21 cellular contexts compared by ENCODE assay signal in genomic region chr5:162163663-162164062, GRCh38.
DNase-seq lines count a peak whose midpoint lies in the region; ATAC-seq, FAIRE-seq and TF ChIP-seq lines count a peak whose summit lies in the region.
"Had no signal": no experiment of that assay in that cellular context is flagged by ENCODE, and none has a peak within 500 bp of the region (broad histone marks: within the 10 kb centered on the region; RNA-seq: fewer than 3 reads in every experiment).

No MANE protein-coding gene starts in this region.

- H3K79me2 ChIP-seq in GM23338 (replicated peaks; ENCODE audit: insufficient read depth) (no peaks in the 10 kb centered on the region), H1 (ENCODE audit: control insufficient read depth in 1 of 2, insufficient read depth in 2 of 2, low read length in 2 of 2) (no peaks in the 10 kb centered on the region), neural progenitor cell (ENCODE audit: low read depth) (no peaks in the 10 kb centered on the region)

- H4K91ac ChIP-seq in H1 (replicated peaks; ENCODE audit: insufficient read length, low read length): no peak overlapping the region

- H2BK12ac ChIP-seq in H1 (ENCODE audit: low read depth, low read length): no peak overlapping the region

- H2BK5ac ChIP-seq in H1 (ENCODE audit: low read depth, low read length): no peak overlapping the region

- H2AFZ ChIP-seq in GM23338 (peak overlapping the region; percentile 88), H1 (ENCODE audit: low read length) (peak overlapping the region; percentile 95), neural progenitor cell (replicated peaks) (peak overlapping the region; percentile 42)

- H3K4me1 Mint-ChIP-seq in GM23338 (peaks cover 9% of the 10 kb centered on the region), neural progenitor cell (no peaks in the 10 kb centered on the region)

- no peak overlapping the region for H3K27ac ChIP-seq in GM23338 (ENCODE audit: low read depth)
- H3K27ac ChIP-seq in H1 (ENCODE audit: low read depth, low read length): no peak overlapping the region
- H3K27ac ChIP-seq in neural progenitor cell: no peak overlapping the region
- H3K27ac ChIP-seq: BLaER1 had no signal

- CTCF ChIA-PET in H1 (lab: Charles Lee; ENCODE audit: partially characterized antibody): no interaction called here

- H3K27me3 Mint-ChIP-seq in GM23338 (ENCODE audit: insufficient read depth, low read depth, poor library complexity) (peaks cover 4% of the 10 kb centered on the region), neural progenitor cell (ENCODE audit: insufficient read depth, low read depth) (no peaks in the 10 kb centered on the region)
- H3K27me3 Mint-ChIP-seq: CD4-positive, alpha-beta T cell had no signal

- no peak overlapping the region for H2BK15ac ChIP-seq in H1 (ENCODE audit: low read length)

- no peaks in the 10 kb centered on the region; the same call in 1 of the 2 replicates for H3K9me2 ChIP-seq in GM23338 (ENCODE audit: insufficient read depth)

- no peak for FAIRE-seq in H1 (lab: Jason Lieb, UNC)
- FAIRE-seq: A204.1, D721Med, G401.6, GM12891 had no signal

- 81% methylated on average over 6 of the region's 6 CpGs; no CpG with 5 or more reads in 1 of the 2 experiments for WGBS in H1 (ENCODE audit: extremely low coverage in 1 of 2, insufficient coverage in 1 of 2, insufficient read length in 1 of 2, insufficient replicate concordance in 2 of 2, low coverage in 1 of 2, low lambda C conversion rate in 2 of 2, missing lambda C conversion rate in 1 of 2), 2 experiments

- no peak for TF ChIP-seq CTCF in GM23338 (conservative IDR thresholded peaks at IDR 0.05; ENCODE audit: low read depth in 2 of 2)
- no peak for TF ChIP-seq CTCF in H1 (IDR thresholded peaks at IDR 0.05; ENCODE audit: control extremely low read depth in 1 of 3, insufficient read depth in 1 of 3, low read depth in 1 of 3, low read length in 3 of 3)
- no peak for TF ChIP-seq CTCF in neural progenitor cell (IDR thresholded peaks at IDR 0.05)
- no peak for TF ChIP-seq CTCF in GM20000 (IDR thresholded peaks at IDR 0.05; ENCODE audit: extremely low read depth, missing control alignments)

- H3K27me3 ChIP-seq in GM23338 (ENCODE audit: insufficient read depth) (no peaks in the 10 kb centered on the region), H1 (replicated peaks in 1 of 4; ENCODE audit: control insufficient read depth in 3 of 4, extremely low read depth in 1 of 4, insufficient read depth in 3 of 4, low read length in 3 of 4) (no peaks in the 10 kb centered on the region), neural progenitor cell (no peaks in the 10 kb centered on the region)
- H3K27me3 ChIP-seq: BE2C, BLaER1 had no signal

- no peak overlapping the region for H3K14ac ChIP-seq in H1 (ENCODE audit: insufficient read length)

- H3K18ac ChIP-seq in H1 (ENCODE audit: extremely low read depth, low read length): no peak overlapping the region

- no peak overlapping the region for H4K8ac ChIP-seq in H1 (ENCODE audit: extremely low read depth, insufficient read depth, low read length)

- H3K36me3 ChIP-seq in GM23338 (ENCODE audit: insufficient read depth): 0 out of 2 replicates have a peak, but pooled peaks cover 5% of the 10 kb centered on the region
- H3K36me3 ChIP-seq in H1 (ENCODE audit: control insufficient read depth in 2 of 4, insufficient read depth in 4 of 4, low read length in 3 of 4): no peaks in the 10 kb centered on the region
- H3K36me3 ChIP-seq in neural progenitor cell: no peaks in the 10 kb centered on the region
- H3K36me3 ChIP-seq: BE2C, BLaER1 had no signal

- no peak overlapping the region for H3K27ac Mint-ChIP-seq in GM23338
- H3K27ac Mint-ChIP-seq in neural progenitor cell: no peak overlapping the region
- H3K27ac Mint-ChIP-seq: CD4-positive, alpha-beta T cell; CD8-positive, alpha-beta T cell had no signal

- H4K20me1 ChIP-seq in GM23338 (replicated peaks; ENCODE audit: insufficient read depth) (no peaks in the 10 kb centered on the region), H1 (replicated peaks in 1 of 2; ENCODE audit: control insufficient read depth in 1 of 2, insufficient read depth in 2 of 2, low read length in 2 of 2) (no peaks in the 10 kb centered on the region), neural progenitor cell (ENCODE audit: low read depth) (no peaks in the 10 kb centered on the region)
- H4K20me1 ChIP-seq: BLaER1 had no signal

- no peaks in the 10 kb centered on the region for H3K23me2 ChIP-seq in H1 (ENCODE audit: low read depth, low read length)

- H3K9ac ChIP-seq in H1 (replicated peaks in 1 of 4; ENCODE audit: extremely low read depth in 1 of 4, low read depth in 3 of 4, low read length in 3 of 4) (no peak overlapping the region), neural progenitor cell (no peak overlapping the region)
- H3K9ac ChIP-seq: BLaER1 had no signal

- H3K36me3 Mint-ChIP-seq in GM23338 (ENCODE audit: low read depth): peaks cover 12% of the 10 kb centered on the region
- H3K36me3 Mint-ChIP-seq in neural progenitor cell: no peaks in the 10 kb centered on the region
- H3K36me3 Mint-ChIP-seq: CD8-positive, alpha-beta T cell had no signal

- no peak overlapping the region for H3K56ac ChIP-seq in H1 (replicated peaks; ENCODE audit: insufficient read length, low read depth, low read length)

- H3K4me1 ChIP-seq in GM23338 (ENCODE audit: insufficient read depth) (no peaks in the 10 kb centered on the region), H1 (replicated peaks in 1 of 4; ENCODE audit: control insufficient read depth in 3 of 4, insufficient read depth in 4 of 4, low read length in 3 of 4) (no peaks in the 10 kb centered on the region), neural progenitor cell (no peaks in the 10 kb centered on the region)
- H3K4me1 ChIP-seq: BE2C, Caco-2 had no signal

- no peak overlapping the region for H2AK5ac ChIP-seq in H1 (ENCODE audit: low read depth, low read length)

- POLR2A ChIA-PET in H1 (lab: Charles Lee; ENCODE audit: partially characterized antibody): interaction anchor here (0.6 kb wide), 1 partner anchor 95 kb away, joined by 3 read pairs; no protein-coding TSS in a partner anchor

- H4K5ac ChIP-seq in H1 (ENCODE audit: insufficient read length, low read depth, low read length): no peak overlapping the region

- peaks cover 16% of the 10 kb centered on the region for H3K9me3 Mint-ChIP-seq in GM23338
- peaks cover 12% of the 10 kb centered on the region for H3K9me3 Mint-ChIP-seq in neural progenitor cell

- H3K23ac ChIP-seq in H1 (ENCODE audit: insufficient read length): no peak overlapping the region

- H3K79me1 ChIP-seq in H1 (ENCODE audit: low read depth, low read length): no peaks in the 10 kb centered on the region

- H3K4me3 ChIP-seq in GM23338 (no peak overlapping the region), H1 (ENCODE audit: extremely low read depth in 1 of 4, insufficient read depth in 2 of 4, low read depth in 3 of 4, low read length in 4 of 4) (no peak overlapping the region), neural progenitor cell (no peak overlapping the region)
- H3K4me3 ChIP-seq: BLaER1 had no signal

- TF ChIP-seq RAD21 in H1 (IDR thresholded peaks at IDR 0.05 in 1 of 2, conservative IDR thresholded peaks at IDR 0.05 in 1 of 2; ENCODE audit: low read depth in 2 of 2, low read length in 2 of 2): no peak

- ATAC-seq in GM23338: no peak; the same call in 2 of the 3 replicates
- ATAC-seq in HG03039 (IDR thresholded peaks at IDR 0.05; ENCODE audit: unreplicated experiment): no peak
- ATAC-seq: CD8-positive, alpha-beta T cell had no signal

- no peak overlapping the region for H2BK20ac ChIP-seq in H1 (ENCODE audit: low read length)

- DNase-seq in GM23338 (ENCODE audit: low spot score): peak; percentile 5
- no peak for DNase-seq in H1 (ENCODE audit: low read depth in 1 of 2, low spot score in 2 of 2)
- no peak for DNase-seq in neural progenitor cell (ENCODE audit: low spot score)
- DNase-seq in activated CD4-positive, alpha-beta T cell treated with anti-CD3 and anti-CD28 coated beads, Interleukin-2, amount 50 U/mL, for 4 hours: no peak
- no peak for DNase-seq in GM20000 (ENCODE audit: low spot score)
- DNase-seq: 8988T; ACHN; BE2C; C1 segment of cervical spinal cord; Caco-2; Calu3; CD4-positive, alpha-beta T cell; CD8-positive, alpha-beta T cell; DMS79 treated with DMSO at 0.1 percent for 48 hours; GF-D8 had no signal

- no peak for TF ChIP-seq POLR2A in H1 (IDR thresholded peaks at IDR 0.05; ENCODE audit: control extremely low read depth in 1 of 2, low read depth in 2 of 2, low read length in 2 of 2)

- H3K4ac ChIP-seq in H1 (replicated peaks; ENCODE audit: insufficient read length, low read depth, low read length): no peak overlapping the region

- H3K9me3 ChIP-seq in H1 (ENCODE audit: insufficient read depth in 2 of 2, low read depth in 1 of 2, low read length in 1 of 2): no peaks in the 10 kb centered on the region
- no peaks in the 10 kb centered on the region for H3K9me3 ChIP-seq in neural progenitor cell (ENCODE audit: low read depth)
- H3K9me3 ChIP-seq: Caco-2 had no signal

- H3K4me2 ChIP-seq in GM23338: no peak overlapping the region
- H3K4me2 ChIP-seq in H1 (ENCODE audit: insufficient read depth in 1 of 2, low read depth in 2 of 2, low read length in 2 of 2): no peak overlapping the region
- H3K4me2 ChIP-seq in neural progenitor cell: no peak overlapping the region
- H3K4me2 ChIP-seq: BLaER1 had no signal

- no peak for TF ChIP-seq EP300 in H1 (IDR thresholded peaks at IDR 0.05; ENCODE audit: borderline replicate concordance in 1 of 2, low read depth in 2 of 2, low read length in 2 of 2)

- H3F3A ChIP-seq in GM23338 (replicated peaks; ENCODE audit: low read depth) (no peaks in the 10 kb centered on the region), neural progenitor cell (ENCODE audit: low read depth) (no peaks in the 10 kb centered on the region)

- H2BK120ac ChIP-seq in H1 (replicated peaks; ENCODE audit: low read depth, low read length): no peak overlapping the region

- H3K4me3 Mint-ChIP-seq in GM23338 (no peak overlapping the region), neural progenitor cell (no peak overlapping the region)
- H3K4me3 Mint-ChIP-seq: CD4-positive, alpha-beta T cell; CD8-positive, alpha-beta T cell had no signal

TF ChIP-seq in GM23338, 12 proteins besides CTCF, POLR2A, EP300 and RAD21 (continues in another document):
- TF ChIP-seq POLR2AphosphoS5 (IDR thresholded peaks at IDR 0.05; ENCODE audit: low read depth): no peak

TF ChIP-seq in H1, 55 proteins besides CTCF, POLR2A, EP300 and RAD21 (continues in another document):
- no peak for TF ChIP-seq CREB1 (IDR thresholded peaks at IDR 0.05)
- no peak for TF ChIP-seq TEAD4 (IDR thresholded peaks at IDR 0.05; ENCODE audit: low read depth, low read length)
- no peak for TF ChIP-seq EGR1 (IDR thresholded peaks at IDR 0.05; ENCODE audit: borderline replicate concordance, low read depth, low read length)
- TF ChIP-seq NANOG (IDR thresholded peaks at IDR 0.05; ENCODE audit: insufficient read depth, low read depth, low read length, poor library complexity, severe bottlenecking): no peak
- no peak for TF ChIP-seq EZH2 (IDR thresholded peaks at IDR 0.05; ENCODE audit: low read depth, low read length, severe bottlenecking)
- TF ChIP-seq RFX5 (IDR thresholded peaks at IDR 0.05; ENCODE audit: borderline replicate concordance, low read depth, low read length): no peak
- TF ChIP-seq FOSL1 (IDR thresholded peaks at IDR 0.05; ENCODE audit: insufficient read depth, low read depth, low read length): no peak
- no peak for TF ChIP-seq HDAC6 (IDR thresholded peaks at IDR 0.05; ENCODE audit: low read depth, low read length)
- no peak for TF ChIP-seq KDM1A (IDR thresholded peaks at IDR 0.05; ENCODE audit: borderline replicate concordance, low read length)

Comparison
In these comparisons a context has a peak if more than half of its experiments do, and no peak if none do; other contexts are left out.
1. H2AFZ ChIP-seq: peak in every context shown above with its lines; median percentile 95 in H1; 88 in GM23338; 42 in neural progenitor cell.